1 cellular context compared by ENCODE assay signal in genomic region chr11:94493443-94494199, GRCh38.
A peak's percentile ranks its signal among the peaks of the same experiment; 100 is the strongest.
TF ChIP-seq lines count a peak whose summit lies in the region.

Gene ANKRD49 (plus strand): TSS chr11:94493984. CDS start chr11:94496694, 2,710 bp downstream.
Gene MRE11 (minus strand): TSS chr11:94493844. CDS start chr11:94492801, 1,043 bp downstream.

TF ChIP-seq in HepG2, 621 proteins besides CTCF, POLR2A, EP300 and RAD21 (continued from another document):
- TF ChIP-seq ZNF407 (CRISPR knock-in tag; IDR thresholded peaks at IDR 0.05; ENCODE audit: not compliant biosample characterization) (peak; percentile 37), MAX (IDR thresholded peaks at IDR 0.05) (peak; percentile 25), SALL1 (CRISPR knock-in tag; IDR thresholded peaks at IDR 0.05) (peak; percentile 61), PHF5A (CRISPR knock-in tag; IDR thresholded peaks at IDR 0.05; ENCODE audit: low read depth, unreplicated experiment) (no peak), HMGXB3 (CRISPR knock-in tag; IDR thresholded peaks at IDR 0.05; ENCODE audit: borderline replicate concordance) (peak; percentile 20; the same call in 1 of the 2 replicates), FOXK2 (IDR thresholded peaks at IDR 0.05) (0 out of 2 replicates have a peak, but pooled peaks have one; percentile 32), NONO (IDR thresholded peaks at IDR 0.05) (no peak), NONO (CRISPR knock-in tag; conservative IDR thresholded peaks at IDR 0.05) (peak; percentile 61), SOX6 (IDR thresholded peaks at IDR 0.05) (no peak), SOX6 (CRISPR knock-in tag; IDR thresholded peaks at IDR 0.05) (peak; percentile 10; the same call in 1 of the 2 replicates), ZSCAN20 (CRISPR knock-in tag; IDR thresholded peaks at IDR 0.05; ENCODE audit: borderline replicate concordance) (0 out of 2 replicates have a peak, but pooled peaks have one; percentile 13), ZNF550 (CRISPR knock-in tag; IDR thresholded peaks at IDR 0.05; ENCODE audit: borderline replicate concordance) (no peak), PITX1 (CRISPR knock-in tag; IDR thresholded peaks at IDR 0.05) (peak; percentile 41; the same call in 1 of the 2 replicates), ZNF251 (CRISPR knock-in tag; IDR thresholded peaks at IDR 0.05) (no peak), MXI1 (IDR thresholded peaks at IDR 0.05; ENCODE audit: borderline replicate concordance, low read depth, low read length) (peak; percentile 57; the same call in 1 of the 3 replicates), ATF5 (CRISPR knock-in tag; IDR thresholded peaks at IDR 0.05; ENCODE audit: low read depth) (no peak), SCMH1 (CRISPR knock-in tag; IDR thresholded peaks at IDR 0.05; ENCODE audit: borderline replicate concordance) (no peak), ZNF790 (CRISPR knock-in tag; IDR thresholded peaks at IDR 0.05; ENCODE audit: borderline replicate concordance) (no peak), SP1 (IDR thresholded peaks at IDR 0.05) (no peak), SP1 (CRISPR knock-in tag; IDR thresholded peaks at IDR 0.05) (peak; percentile 85), ERF (CRISPR knock-in tag; IDR thresholded peaks at IDR 0.05) (peak; percentile 33; the same call in 1 of the 2 replicates), ZNF839 (CRISPR knock-in tag; IDR thresholded peaks at IDR 0.05; ENCODE audit: borderline replicate concordance) (no peak), BORCS8-MEF2B (CRISPR knock-in tag; IDR thresholded peaks at IDR 0.05) (peak; percentile 67; the same call in 1 of the 2 replicates), ZNF629 (CRISPR knock-in tag; conservative IDR thresholded peaks at IDR 0.05) (peak; percentile 89), NFYC (CRISPR knock-in tag; IDR thresholded peaks at IDR 0.05) (peak; percentile 91), SMAD9 (CRISPR knock-in tag; IDR thresholded peaks at IDR 0.05) (no peak), YY1 (IDR thresholded peaks at IDR 0.05; ENCODE audit: insufficient read depth, insufficient replicate concordance, low read depth, low read length) (peak; percentile 34), ZNF709 (CRISPR knock-in tag; IDR thresholded peaks at IDR 0.05) (0 out of 2 replicates have a peak, but pooled peaks have one; percentile 47), LBX2 (CRISPR knock-in tag; IDR thresholded peaks at IDR 0.05; ENCODE audit: borderline replicate concordance) (no peak; the same call in 1 of the 2 replicates), ZNF788 (CRISPR knock-in tag; IDR thresholded peaks at IDR 0.05; ENCODE audit: borderline replicate concordance) (peak; percentile 25; the same call in 1 of the 2 replicates), CHD2 (IDR thresholded peaks at IDR 0.05; ENCODE audit: low read depth, low read length) (peak; percentile 92), ZNF841 (CRISPR knock-in tag; IDR thresholded peaks at IDR 0.05; ENCODE audit: borderline replicate concordance) (no peak), ZNF3 (CRISPR knock-in tag; IDR thresholded peaks at IDR 0.05) (0 out of 2 replicates have a peak, but pooled peaks have one; percentile 12)
